19 cellular contexts compared by ENCODE assay signal in the genomic region with DNA sequence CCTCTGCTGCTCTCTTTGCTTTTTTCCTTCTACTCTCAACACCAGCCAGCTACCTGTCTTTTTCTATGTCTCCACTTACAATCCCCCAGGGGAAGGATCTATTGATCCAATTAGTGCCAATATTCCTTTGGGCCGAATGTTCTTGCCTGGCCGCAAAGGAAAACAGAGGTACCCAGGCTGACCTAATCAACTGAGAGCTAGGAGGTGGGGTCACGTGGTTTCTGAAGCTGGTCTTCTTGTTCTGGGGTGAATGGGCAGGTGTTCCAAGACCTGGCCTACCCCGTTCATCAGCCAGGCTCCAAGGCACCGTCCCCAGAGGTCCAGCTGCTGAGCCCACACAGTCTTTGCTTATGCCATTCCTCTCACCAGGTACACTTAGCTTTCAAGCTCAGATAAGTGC.
DNase-seq lines count a peak whose midpoint lies in the region; ATAC-seq, FAIRE-seq and TF ChIP-seq lines count a peak whose summit lies in the region.
"Had no signal": no experiment of that assay in that cellular context is flagged by ENCODE, and none has a peak within 500 bp of the region (broad histone marks: within the 10 kb centered on the region; RNA-seq: fewer than 3 reads in every experiment).

No MANE protein-coding gene starts in this region.

- no peak overlapping the region for H3K4me2 ChIP-seq in A549
- no peak overlapping the region for H3K4me2 ChIP-seq in trophoblast cell (ENCODE audit: low read length)
- H3K4me2 ChIP-seq: GM23338 had no signal

- H3K27me3 ChIP-seq in heart left ventricle, result no peaks in the 10 kb centered on the region
- no peaks in the 10 kb centered on the region for H3K27me3 ChIP-seq in trophoblast cell (ENCODE audit: insufficient read depth, low read length)

- no peak overlapping the region for H2AFZ ChIP-seq in trophoblast cell (ENCODE audit: insufficient read depth, low read length, poor library complexity)
- H2AFZ ChIP-seq: GM23338 had no signal

- H3K4me3 ChIP-seq in heart left ventricle, result no peak overlapping the region
- H3K4me3 ChIP-seq in A549, result no peak overlapping the region
- H3K4me3 ChIP-seq in trophoblast cell (ENCODE audit: low read depth, low read length), result no peak overlapping the region
- H3K4me3 ChIP-seq: BLaER1 treated with 17β-estradiol and CSF1 and Interleukin-3, amounts not matched to agents 10 nM and 100 nM; GM23338 had no signal

- no peak overlapping the region for H3K18ac ChIP-seq in trophoblast cell (ENCODE audit: low read length)

- H3K4me1 Mint-ChIP-seq in WTC11, result peaks cover 46% of the 10 kb centered on the region
- H3K4me1 Mint-ChIP-seq: B cell had no signal

- no peak overlapping the region for H2BK120ac ChIP-seq in trophoblast cell (ENCODE audit: insufficient read depth, low read length, poor library complexity)

- no peak overlapping the region for H2BK5ac ChIP-seq in trophoblast cell (ENCODE audit: low read depth, low read length, poor library complexity)

- no peaks in the 10 kb centered on the region for H3K36me3 ChIP-seq in heart left ventricle
- H3K36me3 ChIP-seq in trophoblast cell (ENCODE audit: control insufficient read depth in 1 of 2, insufficient read depth in 2 of 2, low read length in 2 of 2), result no peaks in the 10 kb centered on the region
- H3K36me3 ChIP-seq: BLaER1 treated with 17β-estradiol and CSF1 and Interleukin-3, amounts not matched to agents 10 nM and 100 nM had no signal

- no peak for TF ChIP-seq CTCF in heart left ventricle (IDR thresholded peaks at IDR 0.05)
- no peak for TF ChIP-seq CTCF in A549 (IDR thresholded peaks at IDR 0.05)
- no peak for TF ChIP-seq CTCF in WTC11 (IDR thresholded peaks at IDR 0.05)

- WGBS in heart left ventricle, 4 donors, result 94 to 100% (median 97%) methylated on average over 5 of the region's 5 CpGs
- WGBS in A549 (ENCODE audit: missing lambda C conversion rate), result 94% methylated on average over 5 of the region's 5 CpGs
- WGBS in trophoblast cell (ENCODE audit: extremely low coverage, insufficient coverage, insufficient read length), result no CpG with 5 or more reads among the region's 5 CpGs

- H3K27me3 Mint-ChIP-seq in WTC11 (ENCODE audit: low read depth), result no peaks in the 10 kb centered on the region

- H3K79me1 ChIP-seq in trophoblast cell (ENCODE audit: low read length), result peaks cover 22% of the 10 kb centered on the region

- peak overlapping the region; percentile 26 for H4K91ac ChIP-seq in trophoblast cell (ENCODE audit: low read depth, low read length)

- TF ChIP-seq POLR2A in heart left ventricle (IDR thresholded peaks at IDR 0.05) (no peak), A549 (IDR thresholded peaks at IDR 0.05; ENCODE audit: low read length) (no peak)

- H3K27ac ChIP-seq in heart left ventricle, result peak overlapping the region in 7 of 12 donors; percentile 17 to 69 (median 50)
- peak overlapping the region; percentile 93 to 95 for H3K27ac ChIP-seq in A549
- no peak overlapping the region for H3K27ac ChIP-seq in trophoblast cell (ENCODE audit: low read depth, low read length)
- H3K27ac ChIP-seq: BLaER1 treated with 17β-estradiol and CSF1 and Interleukin-3, amounts not matched to agents 10 nM and 100 nM; HL-60 had no signal

- no peak overlapping the region for H3K4ac ChIP-seq in trophoblast cell (ENCODE audit: low read depth, low read length)

- CTCF ChIA-PET in A549 (lab: Yijun Ruan, JAX), result interaction anchor here (0.8 to 7.0 kb wide), 15 partner anchors 13 to 231 kb away, joined by 3 to 39 read pairs (median 6); no protein-coding TSS in a partner anchor
- CTCF ChIA-PET in WTC11 (lab: Charles Lee), result interaction anchor here (1.7 to 3.6 kb wide), 3 partner anchors 46 to 135 kb away, joined by 7 to 19 read pairs (median 19); no protein-coding TSS in a partner anchor

- peaks cover 2% of the 10 kb centered on the region for H3K79me2 ChIP-seq in trophoblast cell (ENCODE audit: control insufficient read depth, insufficient read depth, low read length, poor library complexity)

- intact Hi-C loops in heart left ventricle (cut with DNase I), result loop anchor here in 6 of 10 donors (2.0 to 10.0 kb wide), 6 partner anchors 61 to 223 kb away; a partner anchor contains a TSS
- intact Hi-C loops in cardiac septum (cut with DNase I), result loop anchor here (2.0 kb wide), 1 partner anchor 127 kb away; no protein-coding TSS in a partner anchor

- H3K36me3 Mint-ChIP-seq in WTC11, result no peaks in the 10 kb centered on the region
- H3K36me3 Mint-ChIP-seq: CD8-positive, alpha-beta T cell had no signal

- peak overlapping the region; percentile 64 for H2AK5ac ChIP-seq in trophoblast cell (ENCODE audit: low read length)

- no peaks in the 10 kb centered on the region for H3K9me3 Mint-ChIP-seq in WTC11
- H3K9me3 Mint-ChIP-seq: CD8-positive, alpha-beta T cell; GM23338; HFFc6 had no signal

- H4K8ac ChIP-seq in trophoblast cell (ENCODE audit: low read depth, low read length), result no peak overlapping the region

- no peak for ATAC-seq in heart left ventricle
- ATAC-seq in A549, result no peak
- ATAC-seq in WTC11, result no peak
- ATAC-seq: CD8-positive, alpha-beta T cell; GM23338; HCT116 had no signal

- H4K12ac ChIP-seq in trophoblast cell (ENCODE audit: low read depth, low read length), result no peak overlapping the region

- H3K9ac ChIP-seq in trophoblast cell (ENCODE audit: low read length), result no peak overlapping the region
- H3K9ac ChIP-seq: BLaER1 treated with 17β-estradiol and CSF1 and Interleukin-3, amounts not matched to agents 10 nM and 100 nM had no signal

- H2BK12ac ChIP-seq in trophoblast cell (ENCODE audit: low read length), result peak overlapping the region; percentile 59

- H3K9me3 ChIP-seq in heart left ventricle, result no peaks in the 10 kb centered on the region
- H3K9me3 ChIP-seq in A549, result peaks cover 5% of the 10 kb centered on the region; the same call in 2 of the 3 replicates
- peaks cover 1% of the 10 kb centered on the region for H3K9me3 ChIP-seq in trophoblast cell (ENCODE audit: insufficient read depth, low read depth, low read length)
- H3K9me3 ChIP-seq: BLaER1 treated with 17β-estradiol and CSF1 and Interleukin-3, amounts not matched to agents 10 nM and 100 nM had no signal

- no peak overlapping the region for H3K14ac ChIP-seq in trophoblast cell (ENCODE audit: low read length)

- peak overlapping the region; percentile 45; the same call in 1 of the 2 replicates for H3K27ac Mint-ChIP-seq in WTC11
- H3K27ac Mint-ChIP-seq: B cell; CD8-positive, alpha-beta T cell; GM23338; HFFc6 had no signal

- TF ChIP-seq EP300 in A549 (IDR thresholded peaks at IDR 0.05), result no peak

- no peak overlapping the region for H3K23ac ChIP-seq in trophoblast cell (ENCODE audit: low read length)

- no peak for TF ChIP-seq RAD21 in A549 (conservative IDR thresholded peaks at IDR 0.05 in 1 of 2, IDR thresholded peaks at IDR 0.05 in 1 of 2)

- DNase-seq in heart left ventricle, result no peak
- DNase-seq in cardiac septum (ENCODE audit: low spot score), result no peak
- no peak for DNase-seq in A549 (ENCODE audit: low read depth in 1 of 2, low spot score in 1 of 2)
- DNase-seq in WTC11 (ENCODE audit: low spot score), result no peak
- DNase-seq in trophoblast cell, result no peak
- no peak for DNase-seq in pons (ENCODE audit: low spot score)
- no peak for DNase-seq in stimulated activated CD4-positive, alpha-beta T cell treated with anti-CD3 and anti-CD28 coated beads, Interleukin-15, amount 100 ng/mL, for 24 hours
- DNase-seq: 8988T; Calu3; CD8-positive, alpha-beta T cell; DMS79 treated with DMSO at 0.1 percent for 48 hours; GF-D8; H7; HFFc6 had no signal

- POLR2A ChIA-PET in A549 (lab: Yijun Ruan, JAX), result interaction anchor here (4.8 kb wide), 1 partner anchor 66 kb away, joined by 22 read pairs; a partner anchor contains a TSS
- POLR2A ChIA-PET in WTC11 (lab: Charles Lee), result no interaction called here

- H3K4me3 Mint-ChIP-seq in WTC11, result no peak overlapping the region
- H3K4me3 Mint-ChIP-seq: B cell; CD8-positive, alpha-beta T cell; GM23338; HFFc6 had no signal

- FAIRE-seq in A549 (lab: Jason Lieb, UNC), result no peak

- H3K4me1 ChIP-seq in heart left ventricle (peaks cover 0 to 24% (median 11%) of the 10 kb centered on the region in 12 donors), A549 (peaks cover 56% of the 10 kb centered on the region), trophoblast cell (ENCODE audit: control insufficient read depth in 1 of 2, insufficient read depth in 2 of 2, low read length in 2 of 2) (peaks cover 18 to 20% of the 10 kb centered on the region in 2 experiments)

TF ChIP-seq in A549, 52 proteins besides CTCF, POLR2A, EP300 and RAD21:
- TF ChIP-seq EHMT2 (IDR thresholded peaks at IDR 0.05; ENCODE audit: low read depth) (no peak), FOSL2 (IDR thresholded peaks at IDR 0.05) (no peak), FOSL2 (CRISPR knock-in tag; IDR thresholded peaks at IDR 0.05) (no peak), CHD4 (IDR thresholded peaks at IDR 0.05; ENCODE audit: borderline replicate concordance) (no peak), FOXS1 (CRISPR knock-in tag; IDR thresholded peaks at IDR 0.05) (no peak), RCOR1 (IDR thresholded peaks at IDR 0.05; ENCODE audit: low read depth, low read length) (no peak)
- TF ChIP-seq, protein P1, sequence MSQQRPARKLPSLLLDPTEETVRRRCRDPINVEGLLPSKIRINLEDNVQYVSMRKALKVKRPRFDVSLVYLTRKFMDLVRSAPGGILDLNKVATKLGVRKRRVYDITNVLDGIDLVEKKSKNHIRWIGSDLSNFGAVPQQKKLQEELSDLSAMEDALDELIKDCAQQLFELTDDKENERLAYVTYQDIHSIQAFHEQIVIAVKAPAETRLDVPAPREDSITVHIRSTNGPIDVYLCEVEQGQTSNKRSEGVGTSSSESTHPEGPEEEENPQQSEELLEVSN (IDR thresholded peaks at IDR 0.05; ENCODE audit: borderline replicate concordance, low read depth), result no peak

TF ChIP-seq in WTC11, 78 proteins besides CTCF, POLR2A, EP300 and RAD21 (continues in another document):
- TF ChIP-seq, protein P2, sequence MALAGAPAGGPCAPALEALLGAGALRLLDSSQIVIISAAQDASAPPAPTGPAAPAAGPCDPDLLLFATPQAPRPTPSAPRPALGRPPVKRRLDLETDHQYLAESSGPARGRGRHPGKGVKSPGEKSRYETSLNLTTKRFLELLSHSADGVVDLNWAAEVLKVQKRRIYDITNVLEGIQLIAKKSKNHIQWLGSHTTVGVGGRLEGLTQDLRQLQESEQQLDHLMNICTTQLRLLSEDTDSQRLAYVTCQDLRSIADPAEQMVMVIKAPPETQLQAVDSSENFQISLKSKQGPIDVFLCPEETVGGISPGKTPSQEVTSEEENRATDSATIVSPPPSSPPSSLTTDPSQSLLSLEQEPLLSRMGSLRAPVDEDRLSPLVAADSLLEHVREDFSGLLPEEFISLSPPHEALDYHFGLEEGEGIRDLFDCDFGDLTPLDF (CRISPR knock-in tag; IDR thresholded peaks at IDR 0.05), result no peak
- TF ChIP-seq, protein P3, sequence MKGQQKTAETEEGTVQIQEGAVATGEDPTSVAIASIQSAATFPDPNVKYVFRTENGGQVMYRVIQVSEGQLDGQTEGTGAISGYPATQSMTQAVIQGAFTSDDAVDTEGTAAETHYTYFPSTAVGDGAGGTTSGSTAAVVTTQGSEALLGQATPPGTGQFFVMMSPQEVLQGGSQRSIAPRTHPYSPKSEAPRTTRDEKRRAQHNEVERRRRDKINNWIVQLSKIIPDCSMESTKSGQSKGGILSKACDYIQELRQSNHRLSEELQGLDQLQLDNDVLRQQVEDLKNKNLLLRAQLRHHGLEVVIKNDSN (CRISPR knock-in tag; IDR thresholded peaks at IDR 0.05), result no peak
